ENCODE assay signal across 1 cellular context in genomic region chr1:209456878-209457277, GRCh38.
TF ChIP-seq lines count a peak whose summit lies in the region.

No MANE protein-coding gene starts in this region.

TF ChIP-seq in HepG2, 621 proteins besides CTCF, POLR2A, EP300 and RAD21 (continued from another document):
- TF ChIP-seq ZNF710 (CRISPR knock-in tag; IDR thresholded peaks at IDR 0.05; ENCODE audit: borderline replicate concordance) (no peak), TOPORS (CRISPR knock-in tag; IDR thresholded peaks at IDR 0.05) (no peak), ZSCAN20 (CRISPR knock-in tag; IDR thresholded peaks at IDR 0.05; ENCODE audit: borderline replicate concordance) (no peak), NFE2L1 (CRISPR knock-in tag; IDR thresholded peaks at IDR 0.05; ENCODE audit: borderline replicate concordance) (no peak), PLRG1 (conservative IDR thresholded peaks at IDR 0.05) (no peak), ZNF766 (CRISPR knock-in tag; IDR thresholded peaks at IDR 0.05; ENCODE audit: borderline replicate concordance) (no peak), ZNF776 (CRISPR knock-in tag; IDR thresholded peaks at IDR 0.05) (no peak), NR1H2 (CRISPR knock-in tag; IDR thresholded peaks at IDR 0.05; ENCODE audit: borderline replicate concordance, low read depth) (no peak), KLF12 (CRISPR knock-in tag; IDR thresholded peaks at IDR 0.05; ENCODE audit: borderline replicate concordance) (no peak), GTF2F1 (IDR thresholded peaks at IDR 0.05; ENCODE audit: low read length) (no peak), ZNF652 (CRISPR knock-in tag; IDR thresholded peaks at IDR 0.05; ENCODE audit: borderline replicate concordance, low read depth) (no peak)
